In genomic region chr22:36912694-36913430, GRCh38 we compare ENCODE assay signal across 11 cellular contexts. TPM values are rescaled to one million over a fixed set of nuclear protein-coding genes. Genes with fewer than 3 reads are reported as not detected.
DNase-seq lines count a peak whose midpoint lies in the region; ATAC-seq and TF ChIP-seq lines count a peak whose summit lies in the region.
"Had no signal": no experiment of that assay in that cellular context is flagged by ENCODE, and none has a peak within 500 bp of the region (broad histone marks: within the 10 kb centered on the region; RNA-seq: fewer than 3 reads in every experiment).

No MANE protein-coding gene starts in this region.

- intact Hi-C loops in dendritic cell treated with granulocyte-macrophage colony-stimulating factor and Interleukin-4, amounts not matched to agents 40 ng/mL and 50 ng/mL, for 4 days (cut with micrococcal nuclease) = loop anchor here (2.0 to 5.0 kb wide), 2 partner anchors 56 to 64 kb away; no protein-coding TSS in a partner anchor

- peak overlapping the region in 5 of 10 experiments; percentile 66 to 76 (median 73); a peak in 8 of 20 replicates for H3K4me3 ChIP-seq in BLaER1 treated with 17β-estradiol and CSF1 and Interleukin-3, amounts not matched to agents 10 nM and 100 nM

- H3K36me3 ChIP-seq in BLaER1 treated with 17β-estradiol and CSF1 and Interleukin-3, amounts not matched to agents 10 nM and 100 nM = peaks cover 0 to 9% (median 0%) of the 10 kb centered on the region in 11 experiments; a peak in 1 of 22 replicates

- 0 out of 2 replicates have a peak overlapping the region, but pooled peaks have one; percentile 29 for H3K27ac Mint-ChIP-seq in HFFc6
- peak overlapping the region; percentile 93 for H3K27ac Mint-ChIP-seq in dendritic cell treated with granulocyte-macrophage colony-stimulating factor and Interleukin-4, amounts not matched to agents 40 ng/mL and 50 ng/mL, for 4 days
- peak overlapping the region; percentile 26 for H3K27ac Mint-ChIP-seq in nephron progenitor cell
- H3K27ac Mint-ChIP-seq: CD4-positive, alpha-beta T cell had no signal

- H3K4me1 Mint-ChIP-seq in HFFc6 (ENCODE audit: low read depth) (peaks cover 38% of the 10 kb centered on the region), nephron progenitor cell (no peaks in the 10 kb centered on the region)
- peaks cover 56% of the 10 kb centered on the region for H3K4me1 Mint-ChIP-seq in dendritic cell treated with granulocyte-macrophage colony-stimulating factor and Interleukin-4, amounts not matched to agents 40 ng/mL and 50 ng/mL, for 4 days (ENCODE audit: low read depth)

- H3K4me3 Mint-ChIP-seq in HFFc6 = no peak overlapping the region
- peak overlapping the region; percentile 92 for H3K4me3 Mint-ChIP-seq in dendritic cell treated with granulocyte-macrophage colony-stimulating factor and Interleukin-4, amounts not matched to agents 40 ng/mL and 50 ng/mL, for 4 days
- no peak overlapping the region for H3K4me3 Mint-ChIP-seq in nephron progenitor cell
- H3K4me3 Mint-ChIP-seq: CD4-positive, alpha-beta T cell had no signal

- peaks cover 19% of the 10 kb centered on the region for H3K27me3 Mint-ChIP-seq in HFFc6 (ENCODE audit: insufficient read depth)
- no peaks in the 10 kb centered on the region for H3K27me3 Mint-ChIP-seq in dendritic cell treated with granulocyte-macrophage colony-stimulating factor and Interleukin-4, amounts not matched to agents 40 ng/mL and 50 ng/mL, for 4 days
- peaks cover 55% of the 10 kb centered on the region for H3K27me3 Mint-ChIP-seq in nephron progenitor cell (ENCODE audit: low read depth, poor library complexity)

- H3K9ac ChIP-seq in BLaER1 treated with 17β-estradiol and CSF1 and Interleukin-3, amounts not matched to agents 10 nM and 100 nM = peak overlapping the region in 9 of 11 experiments; percentile 73 to 89 (median 83); a peak in 12 of 22 replicates

- H3K36me3 Mint-ChIP-seq in HFFc6 (ENCODE audit: low read depth) (no peaks in the 10 kb centered on the region), nephron progenitor cell (ENCODE audit: low read depth) (no peaks in the 10 kb centered on the region)
- H3K36me3 Mint-ChIP-seq in dendritic cell treated with granulocyte-macrophage colony-stimulating factor and Interleukin-4, amounts not matched to agents 40 ng/mL and 50 ng/mL, for 4 days (ENCODE audit: low read depth) = peaks cover 36% of the 10 kb centered on the region

- peak overlapping the region; percentile 71 to 91 (median 84); a peak in 20 of 22 replicates for H3K27ac ChIP-seq in BLaER1 treated with 17β-estradiol and CSF1 and Interleukin-3, amounts not matched to agents 10 nM and 100 nM

- no peak for ATAC-seq in HG03571 (IDR thresholded peaks at IDR 0.05; ENCODE audit: unreplicated experiment)

- H3K4me1 ChIP-seq in BLaER1 treated with 17β-estradiol and CSF1 and Interleukin-3, amounts not matched to agents 10 nM and 100 nM = peaks cover 21 to 44% (median 29%) of the 10 kb centered on the region in 10 experiments

- peak overlapping the region; percentile 83 to 99 (median 93) for H3K4me2 ChIP-seq in BLaER1 treated with 17β-estradiol and CSF1 and Interleukin-3, amounts not matched to agents 10 nM and 100 nM

- peaks cover 0 to 21% (median 0%) of the 10 kb centered on the region in 11 experiments; a peak in 6 of 22 replicates for H4K20me1 ChIP-seq in BLaER1 treated with 17β-estradiol and CSF1 and Interleukin-3, amounts not matched to agents 10 nM and 100 nM

- DNase-seq in HFFc6 = no peak
- no peak for DNase-seq in nephron progenitor cell
- DNase-seq in ureter (ENCODE audit: low spot score) = no peak
- DNase-seq in stimulated activated CD4-positive, alpha-beta T cell treated with anti-CD3 and anti-CD28 coated beads, Interleukin-2, amount 100 ng/mL, for 48 hours = no peak
- no peak for DNase-seq in NCI-H446 treated with DMSO at 0.1 percent for 48 hours (lab: John Stamatoyannopoulos, UW)
- DNase-seq: CD4-positive, alpha-beta T cell; NCI-H2171; stimulated activated CD4-positive, alpha-beta T cell treated with anti-CD3 and anti-CD28 coated beads, Interleukin-2, amount 100 ng/mL, for 24 hours had no signal

- H3K9me3 ChIP-seq in BLaER1 treated with 17β-estradiol and CSF1 and Interleukin-3, amounts not matched to agents 10 nM and 100 nM (replicated peaks in 1 of 11) = no peaks in the 10 kb centered on the region

- H3K27me3 ChIP-seq in BLaER1 treated with 17β-estradiol and CSF1 and Interleukin-3, amounts not matched to agents 10 nM and 100 nM = no peaks in the 10 kb centered on the region

- H3K9me3 Mint-ChIP-seq in HFFc6 = no peaks in the 10 kb centered on the region
- H3K9me3 Mint-ChIP-seq in dendritic cell treated with granulocyte-macrophage colony-stimulating factor and Interleukin-4, amounts not matched to agents 40 ng/mL and 50 ng/mL, for 4 days = no peaks in the 10 kb centered on the region
- H3K9me3 Mint-ChIP-seq in nephron progenitor cell = no peaks in the 10 kb centered on the region
- H3K9me3 Mint-ChIP-seq: CD4-positive, alpha-beta T cell had no signal

- TF ChIP-seq CTCF in HFFc6 (IDR thresholded peaks at IDR 0.05) (no peak), nephron progenitor cell (IDR thresholded peaks at IDR 0.05) (no peak)

RNA-seq across cellular contexts. Expression of gene CSF2RB, which starts 0.6 kb away (rescaled TPM):
- 1 to 10 TPM in 5 of 6 experiments, under 1 TPM in 1; 0.76 to 3.2 (median 2.4) TPM for total RNA-seq in HFFc6 (2021; fragmentation: NEBNext Ultra II Directional; extraction: Animal tissue kit (Norgen Biotek cat#: 25700))
- 8.6 TPM for total RNA-seq in ureter

RNA-seq across cellular contexts. Expression of gene NCF4, which starts 52.1 kb away (rescaled TPM):
- not detected for total RNA-seq in HFFc6 (2021; fragmentation: NEBNext Ultra II Directional; extraction: Animal tissue kit (Norgen Biotek cat#: 25700))
- total RNA-seq in ureter = 27.2 TPM

Comparison
In these comparisons a context has a peak if more than half of its experiments do, and no peak if none do; other contexts are left out.
1. H3K27ac Mint-ChIP-seq: peak in every context shown above with its lines; median percentile 93 in dendritic cell treated with granulocyte-macrophage colony-stimulating factor and Interleukin-4, amounts not matched to agents 40 ng/mL and 50 ng/mL, for 4 days; 29 in HFFc6; 26 in nephron progenitor cell.
2. RNA of gene NCF4, which starts 52.1 kb away (total RNA-seq): 27.2 TPM in ureter (single experiment); not detected in HFFc6; every median in the first group is over 10 times any median in the second.